ENCODE assay signal across 11 cellular contexts in the genomic region with DNA sequence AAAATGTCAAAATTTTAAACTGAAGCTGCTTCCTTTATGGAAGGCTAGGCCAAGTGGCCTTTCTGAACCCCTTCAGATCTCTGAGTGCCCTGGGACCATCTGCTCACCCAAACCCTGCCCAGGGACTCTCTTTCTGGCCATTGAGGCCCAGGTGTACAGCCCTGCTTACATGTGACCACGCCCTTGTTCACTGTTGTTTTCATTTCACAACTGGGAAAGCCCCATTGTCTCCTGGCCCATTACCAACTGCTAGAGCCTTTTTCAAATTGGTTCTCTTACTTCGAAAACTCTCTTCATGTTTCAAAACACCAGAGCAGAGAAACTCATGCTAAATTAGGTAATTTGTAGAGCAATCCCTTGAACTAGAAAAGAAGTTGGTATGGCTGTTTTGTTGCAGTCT.
DNase-seq lines count a peak whose midpoint lies in the region; ATAC-seq and TF ChIP-seq lines count a peak whose summit lies in the region.
"Had no signal": no experiment of that assay in that cellular context is flagged by ENCODE, and none has a peak within 500 bp of the region (broad histone marks: within the 10 kb centered on the region; RNA-seq: fewer than 3 reads in every experiment).

No MANE protein-coding gene starts in this region.

- H3K4me1 ChIP-seq in A673 (ENCODE audit: insufficient read depth, low read length, poor library complexity, severe bottlenecking) = no peaks in the 10 kb centered on the region

- BruUV-seq in A673 (replicated peaks; lab: Mats Ljungman, UMichigan) = no TSS peak

- H3K4me3 ChIP-seq in A673 (ENCODE audit: low read depth, low read length, poor library complexity, severe bottlenecking) = no peak overlapping the region

- H3K27ac ChIP-seq in epithelial cell of prostate (no peak overlapping the region), A673 (ENCODE audit: low read depth, low read length, poor library complexity, severe bottlenecking) (no peak overlapping the region)

- no peaks in the 10 kb centered on the region for H3K36me3 ChIP-seq in A673 (ENCODE audit: insufficient read depth, low read length, poor library complexity, severe bottlenecking)

- peak; percentile 96 for ATAC-seq in GM19351 (IDR thresholded peaks at IDR 0.05; ENCODE audit: unreplicated experiment)
- ATAC-seq in HG03103 (IDR thresholded peaks at IDR 0.05; ENCODE audit: low read depth, unreplicated experiment) = peak; percentile 68

- POLR2A ChIA-PET in A673 (lab: Charles Lee; ENCODE audit: low non-redundant PET) = no interaction called here

- peak; percentile 29 for DNase-seq in Daoy (ENCODE audit: low read depth)
- DNase-seq in epithelial cell of prostate (ENCODE audit: low read depth, low spot score) = peak; percentile 31
- DNase-seq in A673 (ENCODE audit: low spot score) = no peak
- DNase-seq in cerebellum (ENCODE audit: low spot score) = no peak
- no peak for DNase-seq in C1 segment of cervical spinal cord (lab: John Stamatoyannopoulos, UW)
- no peak for DNase-seq in SKM-1 treated with dmso at 0.1 percent for 144 hours (lab: John Stamatoyannopoulos, UW; ENCODE audit: unreplicated experiment)
- DNase-seq: activated gamma-delta T cell, midbrain, NCI-H187 treated with DMSO at 0.1 percent for 48 hours had no signal

- CTCF ChIA-PET in A673 (lab: Charles Lee) = no interaction called here

- H3K27me3 ChIP-seq in A673 (replicated peaks; ENCODE audit: insufficient read depth, low read depth, low read length, poor library complexity) = no peaks in the 10 kb centered on the region

- TF ChIP-seq CTCF in A673 (conservative IDR thresholded peaks at IDR 0.05; ENCODE audit: low read depth, low read length) = no peak

- H3K9me3 ChIP-seq in A673 (ENCODE audit: low read depth, low read length, poor library complexity, severe bottlenecking) = no peaks in the 10 kb centered on the region

- intact Hi-C loops in A673 (cut with micrococcal nuclease; ENCODE audit: unreplicated experiment) = no loop called here

Comparison
In these comparisons a context has a peak if more than half of its experiments do, and no peak if none do; other contexts are left out.
1. DNase-seq: peak in Daoy (single experiment) and epithelial cell of prostate (single experiment); none in A673 (single experiment), cerebellum (single experiment), C1 segment of cervical spinal cord (0 of 14) and SKM-1 treated with dmso at 0.1 percent for 144 hours (single experiment).